8 cellular contexts compared by ENCODE assay signal in genomic region chr12:122079532-122080081, GRCh38. TPM values are rescaled to one million over a fixed set of nuclear protein-coding genes. Genes with fewer than 3 reads are reported as not detected.
DNase-seq lines count a peak whose midpoint lies in the region; ATAC-seq and TF ChIP-seq lines count a peak whose summit lies in the region.

No MANE protein-coding gene starts in this region.

- H3K4me1 Mint-ChIP-seq in activated CD4-positive, alpha-beta T cell treated with anti-CD3 and anti-CD28 coated beads for 36 hours: peaks cover 62% of the 10 kb centered on the region

- ATAC-seq in activated CD4-positive, alpha-beta T cell treated with anti-CD3 and anti-CD28 coated beads for 36 hours: no peak

- no peaks in the 10 kb centered on the region for H3K27me3 ChIP-seq in esophagus muscularis mucosa

- peak overlapping the region; percentile 76 for H3K4me3 Mint-ChIP-seq in activated CD4-positive, alpha-beta T cell treated with anti-CD3 and anti-CD28 coated beads for 36 hours

- peak overlapping the region; percentile 76 to 83 (median 80) for H3K4me3 ChIP-seq in esophagus muscularis mucosa

- no peaks in the 10 kb centered on the region for H3K27me3 Mint-ChIP-seq in activated CD4-positive, alpha-beta T cell treated with anti-CD3 and anti-CD28 coated beads for 36 hours

- TF ChIP-seq CTCF in esophagus muscularis mucosa (IDR thresholded peaks at IDR 0.05): no peak

- peaks cover 43 to 69% (median 59%) of the 10 kb centered on the region in 4 donors for H3K4me1 ChIP-seq in esophagus muscularis mucosa

- DNase-seq in activated CD4-positive, alpha-beta T cell treated with anti-CD3 and anti-CD28 coated beads for 36 hours: no peak
- DNase-seq in activated CD4-positive, alpha-beta T cell treated with anti-CD3 and anti-CD28 coated beads for 4 hours: no peak
- DNase-seq in SIG-M5 treated with dmso at 0.1 percent for 504 hours (lab: John Stamatoyannopoulos, UW; ENCODE audit: unreplicated experiment): peak; percentile 82
- DNase-seq in esophagus muscularis mucosa (ENCODE audit: extremely low spot score): no peak
- peak; percentile 71 for DNase-seq in posterior vena cava (ENCODE audit: low spot score)
- no peak for DNase-seq in NCI-H2107 treated with DMSO at 0.1 percent for 48 hours (lab: John Stamatoyannopoulos, UW; ENCODE audit: unreplicated experiment)
- DNase-seq in GM19238 (ENCODE audit: insufficient read length, low spot score): no peak
- DNase-seq in T-helper 9 cell: no peak

- peaks cover 13% of the 10 kb centered on the region for H3K36me3 Mint-ChIP-seq in activated CD4-positive, alpha-beta T cell treated with anti-CD3 and anti-CD28 coated beads for 36 hours (ENCODE audit: low read depth)

- intact Hi-C loops in activated CD4-positive, alpha-beta T cell treated with anti-CD3 and anti-CD28 coated beads for 36 hours (cut with DNase I, micrococcal nuclease): loop anchor here (2.0 to 10.0 kb wide), 9 partner anchors 15 to 1041 kb away; partner anchors contain the start of genes KDM2B (in 1 of the 2), OASL (in 1 of the 2), RHOF (in 1 of the 2) and VPS37B (in 1 of the 2)
- intact Hi-C loops in esophagus muscularis mucosa (cut with DNase I): no loop called here
- intact Hi-C loops in posterior vena cava (cut with DNase I): no loop called here

- TF ChIP-seq POLR2A in esophagus muscularis mucosa (IDR thresholded peaks at IDR 0.05; ENCODE audit: low read depth): no peak

- TF ChIP-seq EP300 in esophagus muscularis mucosa (IDR thresholded peaks at IDR 0.05): no peak

- 0% methylated on average over 10 of the region's 13 CpGs for WGBS in esophagus muscularis mucosa

- H3K27ac ChIP-seq in esophagus muscularis mucosa (replicated peaks in 1 of 4): peak overlapping the region; percentile 83 to 91 (median 88)

- H3K9me3 Mint-ChIP-seq in activated CD4-positive, alpha-beta T cell treated with anti-CD3 and anti-CD28 coated beads for 36 hours (ENCODE audit: low read depth): no peaks in the 10 kb centered on the region

- peak overlapping the region; percentile 82 for H3K27ac Mint-ChIP-seq in activated CD4-positive, alpha-beta T cell treated with anti-CD3 and anti-CD28 coated beads for 36 hours

- POLR2A ChIA-PET in activated CD4-positive, alpha-beta T cell treated with anti-CD3 and anti-CD28 coated beads for 36 hours (lab: Charles Lee): no interaction called here

- CTCF ChIA-PET in activated CD4-positive, alpha-beta T cell treated with anti-CD3 and anti-CD28 coated beads for 36 hours (lab: Charles Lee): interaction anchor here (0.6 to 1.8 kb wide), 7 partner anchors 10 to 88 kb away, joined by 3 to 13 read pairs (median 5); no protein-coding TSS in a partner anchor

- no peaks in the 10 kb centered on the region for H3K9me3 ChIP-seq in esophagus muscularis mucosa

- peaks cover 0 to 11% (median 5%) of the 10 kb centered on the region in 4 donors for H3K36me3 ChIP-seq in esophagus muscularis mucosa

RNA-seq across cellular contexts. Expression of gene MLXIP, which starts 1.1 kb away (rescaled TPM):
- total RNA-seq in activated CD4-positive, alpha-beta T cell treated with anti-CD3 and anti-CD28 coated beads for 36 hours: 10 to 100 TPM; 17.7 to 26.4 TPM
- 10 to 100 TPM; 33.8 to 82.2 (median 50.9) TPM for total RNA-seq in esophagus muscularis mucosa
- 10 to 100 TPM; 78.3 to 81.4 TPM for total RNA-seq in posterior vena cava

RNA-seq across cellular contexts. Expression of gene BCL7A, which starts 57.9 kb away (rescaled TPM):
- total RNA-seq in activated CD4-positive, alpha-beta T cell treated with anti-CD3 and anti-CD28 coated beads for 36 hours: 1 to 10 TPM; 6.4 to 6.6 TPM
- 10 to 100 TPM in 1 of 4 donors, 1 to 10 TPM in 3; 2.9 to 10.1 (median 6.3) TPM for total RNA-seq in esophagus muscularis mucosa
- total RNA-seq in posterior vena cava: 1 to 10 TPM; 3.3 to 7.6 TPM

Comparison
In these comparisons a context has a peak if more than half of its experiments do, and no peak if none do; other contexts are left out.
1. DNase-seq: peak in SIG-M5 treated with dmso at 0.1 percent for 504 hours (single experiment) and posterior vena cava (single experiment); none in activated CD4-positive, alpha-beta T cell treated with anti-CD3 and anti-CD28 coated beads for 36 hours (single experiment), activated CD4-positive, alpha-beta T cell treated with anti-CD3 and anti-CD28 coated beads for 4 hours (0 of 2), esophagus muscularis mucosa (single experiment), NCI-H2107 treated with DMSO at 0.1 percent for 48 hours (single experiment), GM19238 (single experiment) and T-helper 9 cell (single experiment).
2. intact Hi-C loops: an anchor here in activated CD4-positive, alpha-beta T cell treated with anti-CD3 and anti-CD28 coated beads for 36 hours (2.0 to 10.0 kb wide); none called in esophagus muscularis mucosa and posterior vena cava.